ENCODE assay signal across 1 cellular context in genomic region chr5:572398-573019, GRCh38.
A peak's percentile ranks its signal among the peaks of the same experiment; 100 is the strongest.
TF ChIP-seq lines count a peak whose summit lies in the region.

No MANE protein-coding gene starts in this region.

TF ChIP-seq in K562, 482 proteins besides CTCF, POLR2A, EP300 and RAD21:
- no peak for TF ChIP-seq GATA2 (CRISPR knock-in tag; IDR thresholded peaks at IDR 0.05)
- TF ChIP-seq MEF2A (IDR thresholded peaks at IDR 0.05; ENCODE audit: control insufficient read depth, low read depth, low read length) = no peak
- peak; percentile 53 for TF ChIP-seq CBX2 (IDR thresholded peaks at IDR 0.05; ENCODE audit: insufficient read depth, low read length, poor library complexity, severe bottlenecking)
- no peak for TF ChIP-seq PHTF2 (CRISPR knock-in tag; IDR thresholded peaks at IDR 0.05)
- peak; percentile 48 for TF ChIP-seq CBX8 (IDR thresholded peaks at IDR 0.05; ENCODE audit: borderline replicate concordance, extremely low read depth, low read depth, low read length, poor library complexity, severe bottlenecking)
